In the genomic region with DNA sequence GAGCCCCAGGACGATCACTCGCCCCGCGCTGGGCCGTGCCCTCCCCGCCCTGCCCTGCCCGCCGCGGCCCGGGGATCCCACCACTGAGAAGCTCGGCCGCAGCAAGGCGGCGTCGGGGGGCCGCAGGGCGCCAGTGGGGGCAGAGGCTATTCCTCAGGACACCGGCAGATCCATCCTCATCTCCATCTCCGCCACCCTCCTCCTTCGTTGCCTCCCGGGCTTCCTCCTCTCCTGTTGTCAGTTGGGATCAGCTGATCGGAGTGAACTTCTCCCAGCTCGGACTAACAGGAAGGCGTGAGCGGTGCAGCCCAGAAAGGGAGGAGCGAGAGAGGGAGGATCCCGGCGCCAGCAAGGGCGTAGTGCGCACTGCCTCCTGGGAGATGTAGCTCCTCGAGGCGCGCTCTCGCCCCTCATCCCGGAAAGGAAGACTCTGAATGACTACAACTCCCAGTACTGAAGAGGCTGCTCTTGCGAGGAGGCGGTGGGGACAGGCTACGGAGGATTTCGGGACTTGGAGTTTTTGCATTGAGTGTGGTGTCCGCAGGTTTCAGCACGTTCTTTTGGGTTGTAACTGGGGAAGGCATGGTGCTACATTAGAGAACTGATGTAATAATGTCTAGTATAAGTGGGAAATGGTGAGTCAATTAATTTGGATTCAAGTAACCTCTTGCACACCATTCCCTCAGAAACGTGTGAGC, we compare ENCODE assay signal across 1 cellular context.
TF ChIP-seq lines count a peak whose summit lies in the region.

A gene with protein sequence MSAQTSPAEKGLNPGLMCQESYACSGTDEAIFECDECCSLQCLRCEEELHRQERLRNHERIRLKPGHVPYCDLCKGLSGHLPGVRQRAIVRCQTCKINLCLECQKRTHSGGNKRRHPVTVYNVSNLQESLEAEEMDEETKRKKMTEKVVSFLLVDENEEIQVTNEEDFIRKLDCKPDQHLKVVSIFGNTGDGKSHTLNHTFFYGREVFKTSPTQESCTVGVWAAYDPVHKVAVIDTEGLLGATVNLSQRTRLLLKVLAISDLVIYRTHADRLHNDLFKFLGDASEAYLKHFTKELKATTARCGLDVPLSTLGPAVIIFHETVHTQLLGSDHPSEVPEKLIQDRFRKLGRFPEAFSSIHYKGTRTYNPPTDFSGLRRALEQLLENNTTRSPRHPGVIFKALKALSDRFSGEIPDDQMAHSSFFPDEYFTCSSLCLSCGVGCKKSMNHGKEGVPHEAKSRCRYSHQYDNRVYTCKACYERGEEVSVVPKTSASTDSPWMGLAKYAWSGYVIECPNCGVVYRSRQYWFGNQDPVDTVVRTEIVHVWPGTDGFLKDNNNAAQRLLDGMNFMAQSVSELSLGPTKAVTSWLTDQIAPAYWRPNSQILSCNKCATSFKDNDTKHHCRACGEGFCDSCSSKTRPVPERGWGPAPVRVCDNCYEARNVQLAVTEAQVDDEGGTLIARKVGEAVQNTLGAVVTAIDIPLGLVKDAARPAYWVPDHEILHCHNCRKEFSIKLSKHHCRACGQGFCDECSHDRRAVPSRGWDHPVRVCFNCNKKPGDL (minus strand): TSS at position 262 of the 698 bp plus-strand sequence. CDS start 2,598 bp downstream, outside the sequence.

TF ChIP-seq in GM12878, 131 proteins besides CTCF, POLR2A, EP300 and RAD21 (continued from another document):
- TF ChIP-seq EED (IDR thresholded peaks at IDR 0.05; ENCODE audit: low read depth) (peak; percentile 83), NFXL1 (IDR thresholded peaks at IDR 0.05; ENCODE audit: borderline replicate concordance) (no peak), GATAD2B (conservative IDR thresholded peaks at IDR 0.05; ENCODE audit: low read depth) (peak; percentile 68), BACH1 (IDR thresholded peaks at IDR 0.05; ENCODE audit: borderline replicate concordance) (peak; percentile 76; the same call in 1 of the 2 replicates), ZBED1 (IDR thresholded peaks at IDR 0.05; ENCODE audit: borderline replicate concordance) (no peak), KAT2A (conservative IDR thresholded peaks at IDR 0.05; ENCODE audit: control insufficient read depth, low read depth, low read length) (no peak), ETV6 (conservative IDR thresholded peaks at IDR 0.05 in 1 of 2, IDR thresholded peaks at IDR 0.05 in 1 of 2; ENCODE audit: borderline replicate concordance in 1 of 2, low read depth in 1 of 2) (no peak), ZNF622 (IDR thresholded peaks at IDR 0.05) (no peak), HDAC6 (IDR thresholded peaks at IDR 0.05; ENCODE audit: unreplicated experiment) (no peak), WRNIP1 (IDR thresholded peaks at IDR 0.05; ENCODE audit: borderline replicate concordance, low read depth, low read length) (peak; percentile 75; the same call in 1 of the 2 replicates), STAT3 (IDR thresholded peaks at IDR 0.05; ENCODE audit: low read depth, low read length) (no peak)
- TF ChIP-seq, protein P1, sequence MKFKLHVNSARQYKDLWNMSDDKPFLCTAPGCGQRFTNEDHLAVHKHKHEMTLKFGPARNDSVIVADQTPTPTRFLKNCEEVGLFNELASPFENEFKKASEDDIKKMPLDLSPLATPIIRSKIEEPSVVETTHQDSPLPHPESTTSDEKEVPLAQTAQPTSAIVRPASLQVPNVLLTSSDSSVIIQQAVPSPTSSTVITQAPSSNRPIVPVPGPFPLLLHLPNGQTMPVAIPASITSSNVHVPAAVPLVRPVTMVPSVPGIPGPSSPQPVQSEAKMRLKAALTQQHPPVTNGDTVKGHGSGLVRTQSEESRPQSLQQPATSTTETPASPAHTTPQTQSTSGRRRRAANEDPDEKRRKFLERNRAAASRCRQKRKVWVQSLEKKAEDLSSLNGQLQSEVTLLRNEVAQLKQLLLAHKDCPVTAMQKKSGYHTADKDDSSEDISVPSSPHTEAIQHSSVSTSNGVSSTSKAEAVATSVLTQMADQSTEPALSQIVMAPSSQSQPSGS (IDR thresholded peaks at IDR 0.05; ENCODE audit: low read length) = no peak
- TF ChIP-seq, protein P2, sequence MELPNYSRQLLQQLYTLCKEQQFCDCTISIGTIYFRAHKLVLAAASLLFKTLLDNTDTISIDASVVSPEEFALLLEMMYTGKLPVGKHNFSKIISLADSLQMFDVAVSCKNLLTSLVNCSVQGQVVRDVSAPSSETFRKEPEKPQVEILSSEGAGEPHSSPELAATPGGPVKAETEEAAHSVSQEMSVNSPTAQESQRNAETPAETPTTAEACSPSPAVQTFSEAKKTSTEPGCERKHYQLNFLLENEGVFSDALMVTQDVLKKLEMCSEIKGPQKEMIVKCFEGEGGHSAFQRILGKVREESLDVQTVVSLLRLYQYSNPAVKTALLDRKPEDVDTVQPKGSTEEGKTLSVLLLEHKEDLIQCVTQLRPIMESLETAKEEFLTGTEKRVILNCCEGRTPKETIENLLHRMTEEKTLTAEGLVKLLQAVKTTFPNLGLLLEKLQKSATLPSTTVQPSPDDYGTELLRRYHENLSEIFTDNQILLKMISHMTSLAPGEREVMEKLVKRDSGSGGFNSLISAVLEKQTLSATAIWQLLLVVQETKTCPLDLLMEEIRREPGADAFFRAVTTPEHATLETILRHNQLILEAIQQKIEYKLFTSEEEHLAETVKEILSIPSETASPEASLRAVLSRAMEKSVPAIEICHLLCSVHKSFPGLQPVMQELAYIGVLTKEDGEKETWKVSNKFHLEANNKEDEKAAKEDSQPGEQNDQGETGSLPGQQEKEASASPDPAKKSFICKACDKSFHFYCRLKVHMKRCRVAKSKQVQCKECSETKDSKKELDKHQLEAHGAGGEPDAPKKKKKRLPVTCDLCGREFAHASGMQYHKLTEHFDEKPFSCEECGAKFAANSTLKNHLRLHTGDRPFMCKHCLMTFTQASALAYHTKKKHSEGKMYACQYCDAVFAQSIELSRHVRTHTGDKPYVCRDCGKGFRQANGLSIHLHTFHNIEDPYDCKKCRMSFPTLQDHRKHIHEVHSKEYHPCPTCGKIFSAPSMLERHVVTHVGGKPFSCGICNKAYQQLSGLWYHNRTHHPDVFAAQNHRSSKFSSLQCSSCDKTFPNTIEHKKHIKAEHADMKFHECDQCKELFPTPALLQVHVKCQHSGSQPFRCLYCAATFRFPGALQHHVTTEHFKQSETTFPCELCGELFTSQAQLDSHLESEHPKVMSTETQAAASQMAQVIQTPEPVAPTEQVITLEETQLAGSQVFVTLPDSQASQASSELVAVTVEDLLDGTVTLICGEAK (IDR thresholded peaks at IDR 0.05; ENCODE audit: borderline replicate concordance) = peak; percentile 85; the same call in 1 of the 2 replicates
- TF ChIP-seq, protein P3, sequence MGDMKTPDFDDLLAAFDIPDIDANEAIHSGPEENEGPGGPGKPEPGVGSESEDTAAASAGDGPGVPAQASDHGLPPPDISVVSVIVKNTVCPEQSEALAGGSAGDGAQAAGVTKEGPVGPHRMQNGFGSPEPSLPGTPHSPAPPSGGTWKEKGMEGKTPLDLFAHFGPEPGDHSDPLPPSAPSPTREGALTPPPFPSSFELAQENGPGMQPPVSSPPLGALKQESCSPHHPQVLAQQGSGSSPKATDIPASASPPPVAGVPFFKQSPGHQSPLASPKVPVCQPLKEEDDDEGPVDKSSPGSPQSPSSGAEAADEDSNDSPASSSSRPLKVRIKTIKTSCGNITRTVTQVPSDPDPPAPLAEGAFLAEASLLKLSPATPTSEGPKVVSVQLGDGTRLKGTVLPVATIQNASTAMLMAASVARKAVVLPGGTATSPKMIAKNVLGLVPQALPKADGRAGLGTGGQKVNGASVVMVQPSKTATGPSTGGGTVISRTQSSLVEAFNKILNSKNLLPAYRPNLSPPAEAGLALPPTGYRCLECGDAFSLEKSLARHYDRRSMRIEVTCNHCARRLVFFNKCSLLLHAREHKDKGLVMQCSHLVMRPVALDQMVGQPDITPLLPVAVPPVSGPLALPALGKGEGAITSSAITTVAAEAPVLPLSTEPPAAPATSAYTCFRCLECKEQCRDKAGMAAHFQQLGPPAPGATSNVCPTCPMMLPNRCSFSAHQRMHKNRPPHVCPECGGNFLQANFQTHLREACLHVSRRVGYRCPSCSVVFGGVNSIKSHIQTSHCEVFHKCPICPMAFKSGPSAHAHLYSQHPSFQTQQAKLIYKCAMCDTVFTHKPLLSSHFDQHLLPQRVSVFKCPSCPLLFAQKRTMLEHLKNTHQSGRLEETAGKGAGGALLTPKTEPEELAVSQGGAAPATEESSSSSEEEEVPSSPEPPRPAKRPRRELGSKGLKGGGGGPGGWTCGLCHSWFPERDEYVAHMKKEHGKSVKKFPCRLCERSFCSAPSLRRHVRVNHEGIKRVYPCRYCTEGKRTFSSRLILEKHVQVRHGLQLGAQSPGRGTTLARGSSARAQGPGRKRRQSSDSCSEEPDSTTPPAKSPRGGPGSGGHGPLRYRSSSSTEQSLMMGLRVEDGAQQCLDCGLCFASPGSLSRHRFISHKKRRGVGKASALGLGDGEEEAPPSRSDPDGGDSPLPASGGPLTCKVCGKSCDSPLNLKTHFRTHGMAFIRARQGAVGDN (IDR thresholded peaks at IDR 0.05) = peak; percentile 42; the same call in 1 of the 2 replicates
- TF ChIP-seq, protein P4, sequence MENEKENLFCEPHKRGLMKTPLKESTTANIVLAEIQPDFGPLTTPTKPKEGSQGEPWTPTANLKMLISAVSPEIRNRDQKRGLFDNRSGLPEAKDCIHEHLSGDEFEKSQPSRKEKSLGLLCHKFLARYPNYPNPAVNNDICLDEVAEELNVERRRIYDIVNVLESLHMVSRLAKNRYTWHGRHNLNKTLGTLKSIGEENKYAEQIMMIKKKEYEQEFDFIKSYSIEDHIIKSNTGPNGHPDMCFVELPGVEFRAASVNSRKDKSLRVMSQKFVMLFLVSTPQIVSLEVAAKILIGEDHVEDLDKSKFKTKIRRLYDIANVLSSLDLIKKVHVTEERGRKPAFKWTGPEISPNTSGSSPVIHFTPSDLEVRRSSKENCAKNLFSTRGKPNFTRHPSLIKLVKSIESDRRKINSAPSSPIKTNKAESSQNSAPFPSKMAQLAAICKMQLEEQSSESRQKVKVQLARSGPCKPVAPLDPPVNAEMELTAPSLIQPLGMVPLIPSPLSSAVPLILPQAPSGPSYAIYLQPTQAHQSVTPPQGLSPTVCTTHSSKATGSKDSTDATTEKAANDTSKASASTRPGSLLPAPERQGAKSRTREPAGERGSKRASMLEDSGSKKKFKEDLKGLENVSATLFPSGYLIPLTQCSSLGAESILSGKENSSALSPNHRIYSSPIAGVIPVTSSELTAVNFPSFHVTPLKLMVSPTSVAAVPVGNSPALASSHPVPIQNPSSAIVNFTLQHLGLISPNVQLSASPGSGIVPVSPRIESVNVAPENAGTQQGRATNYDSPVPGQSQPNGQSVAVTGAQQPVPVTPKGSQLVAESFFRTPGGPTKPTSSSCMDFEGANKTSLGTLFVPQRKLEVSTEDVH (IDR thresholded peaks at IDR 0.05; ENCODE audit: low read depth, partially characterized antibody) = peak; percentile 55
